8 cellular contexts compared by ENCODE assay signal in the genomic region with DNA sequence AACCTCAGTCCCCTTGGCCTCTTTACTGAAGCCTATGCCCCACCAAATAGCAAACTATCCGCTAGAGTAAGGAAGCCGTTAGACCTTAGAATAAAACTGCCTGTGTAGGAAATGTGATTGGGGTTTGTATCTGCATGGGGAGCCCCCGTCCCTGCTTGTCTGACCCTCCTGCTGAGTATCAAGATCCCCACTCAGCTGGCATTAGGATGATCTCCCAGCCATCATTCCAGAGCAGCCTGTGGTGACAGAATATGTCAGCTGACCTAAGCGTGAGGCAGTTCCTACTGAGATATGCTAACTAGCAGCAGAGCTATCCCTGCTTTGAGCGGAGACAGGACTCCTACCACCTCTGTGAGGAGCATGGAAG. TPM values are rescaled to one million over a fixed set of nuclear protein-coding genes. Genes with fewer than 3 reads are reported as not detected.
DNase-seq lines count a peak whose midpoint lies in the region; ATAC-seq and TF ChIP-seq lines count a peak whose summit lies in the region.

No MANE protein-coding gene starts in this region.

- no peak for TF ChIP-seq CTCF in 22Rv1 (IDR thresholded peaks at IDR 0.05)
- no peak for TF ChIP-seq CTCF in dorsolateral prefrontal cortex (IDR thresholded peaks at IDR 0.05 in 54 of 56, conservative IDR thresholded peaks at IDR 0.05 in 2 of 56; ENCODE audit: low read depth in 1 of 56, partially characterized antibody in 56 of 56)

- intact Hi-C loops in dorsolateral prefrontal cortex (cut with DNase I) (loop anchor here (2.0 to 5.0 kb wide), 4 partner anchors 57 to 157 kb away; partner anchors contain the start of genes ACD (in 2 of the 2), CTCF (in 2 of the 2), PARD6A (in 2 of the 2) and RANBP10 (in 1 of the 2)), left colon (cut with DNase I, micrococcal nuclease) (no loop called here)

- no peaks in the 10 kb centered on the region for H3K27me3 ChIP-seq in dorsolateral prefrontal cortex

- peaks cover 8% of the 10 kb centered on the region for H3K4me1 ChIP-seq in ES-I3 (ENCODE audit: insufficient read depth, low read length)

- ATAC-seq in left colon (peak; percentile 42), HG03159 (IDR thresholded peaks at IDR 0.05; ENCODE audit: unreplicated experiment) (no peak)

- H3K9ac ChIP-seq in ES-I3 (ENCODE audit: low read depth, low read length): peak overlapping the region; percentile 99

- DNase-seq in HK-2 (ENCODE audit: unreplicated experiment): peak; percentile 42
- DNase-seq in T1000 (lab: John Stamatoyannopoulos, UW): peak; percentile 5
- peak in 8 of 10 donors; percentile 43 to 81 (median 53) for DNase-seq in dorsolateral prefrontal cortex
- DNase-seq in left colon: peak; percentile 21 to 53
- peak in 2 of 3 experiments; percentile 0 to 4 for DNase-seq in stimulated activated CD4-positive, alpha-beta T cell treated with anti-CD3 and anti-CD28 coated beads, TNF-alpha, amount 100 ng/mL, for 24 hours (ENCODE audit: low read depth in 3 of 3)

- H3K4me3 ChIP-seq in dorsolateral prefrontal cortex: peak overlapping the region; percentile 63 to 99 (median 93)

- H3K9me3 ChIP-seq in ES-I3 (ENCODE audit: control insufficient read depth, insufficient read depth, low read length): no peaks in the 10 kb centered on the region

- H3K27ac ChIP-seq in 22Rv1: peak overlapping the region; percentile 64
- peak overlapping the region; percentile 1 to 96 (median 88) for H3K27ac ChIP-seq in dorsolateral prefrontal cortex

- no peaks in the 10 kb centered on the region; the same call in 1 of the 2 replicates for H3K36me3 ChIP-seq in ES-I3 (ENCODE audit: insufficient read depth, low read length)

RNA-seq across cellular contexts. Expression of gene GFOD2, which starts 0.6 kb away (rescaled TPM):
- total RNA-seq in dorsolateral prefrontal cortex (10 to 100 TPM; 13.3 to 49.7 (median 34.9) TPM), left colon (10 to 100 TPM; 26.8 to 28.7 TPM)

RNA-seq across cellular contexts. Expression of gene C16orf86, which starts 53.1 kb away (rescaled TPM):
- total RNA-seq in dorsolateral prefrontal cortex (10 to 100 TPM in 21 of 120 experiments, 1 to 10 TPM in 99; 3.5 to 17.8 (median 7.3) TPM), left colon (1 to 10 TPM in 1 of 2 donors, under 1 TPM in 1; 0.92 to 1.5 TPM)

RNA-seq across cellular contexts. Expression of gene ENKD1, which starts 53.2 kb away (rescaled TPM):
- 10 to 100 TPM in 93 of 120 experiments, 1 to 10 TPM in 27; 5.8 to 19.4 (median 11.7) TPM for total RNA-seq in dorsolateral prefrontal cortex
- total RNA-seq in left colon: 1 to 10 TPM; 7.4 to 9.0 TPM

RNA-seq across cellular contexts. Expression of gene PARD6A, which starts 59.0 kb away (rescaled TPM):
- 10 to 100 TPM; 13.9 to 52.7 (median 27.3) TPM for total RNA-seq in dorsolateral prefrontal cortex
- 1 to 10 TPM; 4.1 to 4.4 TPM for total RNA-seq in left colon

RNA-seq across cellular contexts. Expression of gene ACD, which starts 59.7 kb away (rescaled TPM):
- total RNA-seq in dorsolateral prefrontal cortex (10 to 100 TPM; 19.1 to 42.5 (median 29.0) TPM), left colon (1 to 10 TPM; 8.8 to 9.7 TPM)

Comparison
In these comparisons a context has a peak if more than half of its experiments do, and no peak if none do; other contexts are left out.
1. DNase-seq: peak in every context shown above with its lines; median percentile 53 in dorsolateral prefrontal cortex; 42 in HK-2; 37 in left colon; 5 in T1000; 2 in stimulated activated CD4-positive, alpha-beta T cell treated with anti-CD3 and anti-CD28 coated beads, TNF-alpha, amount 100 ng/mL, for 24 hours.
2. intact Hi-C loops: an anchor here in dorsolateral prefrontal cortex (2.0 to 5.0 kb wide); none called in left colon.